ENCODE assay signal across 1 cellular context in the genomic region with DNA sequence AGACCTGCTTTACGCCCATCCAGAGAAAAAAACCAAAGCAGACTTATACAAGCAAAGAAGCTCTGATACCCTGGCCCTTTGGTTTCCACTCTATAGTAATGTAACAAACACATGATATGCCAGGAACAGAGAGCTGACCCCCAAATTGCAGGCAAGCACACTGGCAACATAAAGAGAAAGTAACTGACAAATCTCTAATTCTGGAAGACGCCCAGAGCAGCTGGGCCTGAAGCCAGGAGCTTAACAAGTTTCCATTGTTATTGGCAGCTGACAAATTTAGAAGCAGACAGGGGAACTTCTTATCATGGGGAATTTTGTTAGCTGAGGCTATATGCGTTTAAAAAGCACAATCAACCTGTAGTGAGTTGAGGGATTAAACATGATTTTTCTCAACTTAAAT.
TF ChIP-seq lines count a peak whose summit lies in the region.

No MANE protein-coding gene starts in this region.

TF ChIP-seq in HepG2, 621 proteins besides CTCF, POLR2A, EP300 and RAD21 (continued from another document):
- TF ChIP-seq, protein P1, sequence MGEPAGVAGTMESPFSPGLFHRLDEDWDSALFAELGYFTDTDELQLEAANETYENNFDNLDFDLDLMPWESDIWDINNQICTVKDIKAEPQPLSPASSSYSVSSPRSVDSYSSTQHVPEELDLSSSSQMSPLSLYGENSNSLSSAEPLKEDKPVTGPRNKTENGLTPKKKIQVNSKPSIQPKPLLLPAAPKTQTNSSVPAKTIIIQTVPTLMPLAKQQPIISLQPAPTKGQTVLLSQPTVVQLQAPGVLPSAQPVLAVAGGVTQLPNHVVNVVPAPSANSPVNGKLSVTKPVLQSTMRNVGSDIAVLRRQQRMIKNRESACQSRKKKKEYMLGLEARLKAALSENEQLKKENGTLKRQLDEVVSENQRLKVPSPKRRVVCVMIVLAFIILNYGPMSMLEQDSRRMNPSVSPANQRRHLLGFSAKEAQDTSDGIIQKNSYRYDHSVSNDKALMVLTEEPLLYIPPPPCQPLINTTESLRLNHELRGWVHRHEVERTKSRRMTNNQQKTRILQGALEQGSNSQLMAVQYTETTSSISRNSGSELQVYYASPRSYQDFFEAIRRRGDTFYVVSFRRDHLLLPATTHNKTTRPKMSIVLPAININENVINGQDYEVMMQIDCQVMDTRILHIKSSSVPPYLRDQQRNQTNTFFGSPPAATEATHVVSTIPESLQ (CRISPR knock-in tag; conservative IDR thresholded peaks at IDR 0.05) = no peak
- no peak for TF ChIP-seq ZNF598 (CRISPR knock-in tag; IDR thresholded peaks at IDR 0.05; ENCODE audit: borderline replicate concordance)
TF ChIP-seq in HepG2: peak in this region for 0.
